In the genomic region with DNA sequence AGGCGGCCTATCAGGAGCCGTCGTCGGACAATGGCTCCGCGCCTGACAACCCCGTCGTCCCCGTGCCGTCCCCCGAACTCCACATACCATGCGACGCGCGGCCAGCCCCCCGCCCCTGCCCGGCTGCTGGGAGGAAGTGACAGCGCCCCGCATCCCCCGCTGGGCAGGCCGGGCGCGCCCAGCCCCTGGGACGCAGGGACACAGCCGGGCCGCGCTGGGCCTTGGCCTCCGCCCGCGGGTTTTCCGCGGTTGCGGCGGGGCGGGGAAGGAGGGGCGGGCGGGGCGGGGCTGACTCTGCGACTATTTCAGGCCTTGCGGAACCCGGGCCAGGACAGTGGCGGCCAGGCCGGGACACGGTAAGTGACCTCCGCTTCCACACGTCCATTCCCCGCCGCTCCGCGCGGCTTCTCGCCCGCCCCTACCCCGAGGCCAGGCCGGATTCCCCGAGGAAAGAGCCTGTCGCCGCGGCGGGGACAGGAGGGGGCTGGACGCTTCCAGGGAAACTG, we compare ENCODE assay signal across 1 cellular context.
TF ChIP-seq lines count a peak whose summit lies in the region.

A gene with protein sequence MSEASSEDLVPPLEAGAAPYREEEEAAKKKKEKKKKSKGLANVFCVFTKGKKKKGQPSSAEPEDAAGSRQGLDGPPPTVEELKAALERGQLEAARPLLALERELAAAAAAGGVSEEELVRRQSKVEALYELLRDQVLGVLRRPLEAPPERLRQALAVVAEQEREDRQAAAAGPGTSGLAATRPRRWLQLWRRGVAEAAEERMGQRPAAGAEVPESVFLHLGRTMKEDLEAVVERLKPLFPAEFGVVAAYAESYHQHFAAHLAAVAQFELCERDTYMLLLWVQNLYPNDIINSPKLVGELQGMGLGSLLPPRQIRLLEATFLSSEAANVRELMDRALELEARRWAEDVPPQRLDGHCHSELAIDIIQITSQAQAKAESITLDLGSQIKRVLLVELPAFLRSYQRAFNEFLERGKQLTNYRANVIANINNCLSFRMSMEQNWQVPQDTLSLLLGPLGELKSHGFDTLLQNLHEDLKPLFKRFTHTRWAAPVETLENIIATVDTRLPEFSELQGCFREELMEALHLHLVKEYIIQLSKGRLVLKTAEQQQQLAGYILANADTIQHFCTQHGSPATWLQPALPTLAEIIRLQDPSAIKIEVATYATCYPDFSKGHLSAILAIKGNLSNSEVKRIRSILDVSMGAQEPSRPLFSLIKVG (plus strand): TSS at position 334 of the 506 bp plus-strand sequence. CDS start 2,997 bp downstream, outside the sequence.

TF ChIP-seq in HEK293, 187 proteins besides CTCF, POLR2A, EP300 and RAD21 (continued from another document):
- TF ChIP-seq ZNF629 (tag by site-specific recombination; IDR thresholded peaks at IDR 0.05) = no peak
- TF ChIP-seq ZFP69B (tag by site-specific recombination; IDR thresholded peaks at IDR 0.05) = no peak
- no peak for TF ChIP-seq ZNF514 (tag by site-specific recombination; IDR thresholded peaks at IDR 0.05)
- TF ChIP-seq ZNF394 (tag by site-specific recombination; IDR thresholded peaks at IDR 0.05; ENCODE audit: borderline replicate concordance) = no peak
- TF ChIP-seq, protein P1, sequence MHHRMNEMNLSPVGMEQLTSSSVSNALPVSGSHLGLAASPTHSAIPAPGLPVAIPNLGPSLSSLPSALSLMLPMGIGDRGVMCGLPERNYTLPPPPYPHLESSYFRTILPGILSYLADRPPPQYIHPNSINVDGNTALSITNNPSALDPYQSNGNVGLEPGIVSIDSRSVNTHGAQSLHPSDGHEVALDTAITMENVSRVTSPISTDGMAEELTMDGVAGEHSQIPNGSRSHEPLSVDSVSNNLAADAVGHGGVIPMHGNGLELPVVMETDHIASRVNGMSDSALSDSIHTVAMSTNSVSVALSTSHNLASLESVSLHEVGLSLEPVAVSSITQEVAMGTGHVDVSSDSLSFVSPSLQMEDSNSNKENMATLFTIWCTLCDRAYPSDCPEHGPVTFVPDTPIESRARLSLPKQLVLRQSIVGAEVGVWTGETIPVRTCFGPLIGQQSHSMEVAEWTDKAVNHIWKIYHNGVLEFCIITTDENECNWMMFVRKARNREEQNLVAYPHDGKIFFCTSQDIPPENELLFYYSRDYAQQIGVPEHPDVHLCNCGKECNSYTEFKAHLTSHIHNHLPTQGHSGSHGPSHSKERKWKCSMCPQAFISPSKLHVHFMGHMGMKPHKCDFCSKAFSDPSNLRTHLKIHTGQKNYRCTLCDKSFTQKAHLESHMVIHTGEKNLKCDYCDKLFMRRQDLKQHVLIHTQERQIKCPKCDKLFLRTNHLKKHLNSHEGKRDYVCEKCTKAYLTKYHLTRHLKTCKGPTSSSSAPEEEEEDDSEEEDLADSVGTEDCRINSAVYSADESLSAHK (tag by site-specific recombination; IDR thresholded peaks at IDR 0.05) = no peak
